In genomic region chr11:75520688-75521087, GRCh38 we compare ENCODE assay signal across 33 cellular contexts. TPM values are rescaled to one million over a fixed set of nuclear protein-coding genes. Genes with fewer than 3 reads are reported as not detected.
A peak's percentile ranks its signal among the peaks of the same experiment; 100 is the strongest.
DNase-seq lines count a peak whose midpoint lies in the region; ATAC-seq, FAIRE-seq and TF ChIP-seq lines count a peak whose summit lies in the region.
"Had no signal": no experiment of that assay in that cellular context is flagged by ENCODE, and none has a peak within 500 bp of the region (broad histone marks: within the 10 kb centered on the region; RNA-seq: fewer than 3 reads in every experiment).

No MANE protein-coding gene starts in this region.

- H3K9ac ChIP-seq in HepG2 (ENCODE audit: insufficient read depth, low read depth, low read length): no peak overlapping the region
- H3K9ac ChIP-seq: SK-N-SH had no signal

- H3K27ac Mint-ChIP-seq in T-helper 17 cell: peak overlapping the region; percentile 65
- H3K27ac Mint-ChIP-seq: activated CD8-positive, alpha-beta memory T cell treated with anti-CD3 and anti-CD28 coated beads, Interleukin-2, amount 10 ng/mL, durations not matched to agents 7 days and 5 days; CD8-positive, alpha-beta T cell; progenitor cell of endocrine pancreas had no signal

- TF ChIP-seq POLR2A in HepG2 (IDR thresholded peaks at IDR 0.05; ENCODE audit: insufficient read depth in 1 of 2, low read depth in 2 of 2, low read length in 2 of 2) (no peak), testis (IDR thresholded peaks at IDR 0.05) (no peak)

- ATAC-seq in T-helper 17 cell (no peak), HepG2 (no peak), sciatic nerve (peak; percentile 27)
- ATAC-seq: activated CD4-positive, CD25-positive, alpha-beta regulatory T cell treated with anti-CD3 and anti-CD28 coated beads, Interleukin-2, amount 50 U/mL, for 24 hours; activated CD8-positive, alpha-beta memory T cell treated with anti-CD3 and anti-CD28 coated beads, Interleukin-2, amount 10 ng/mL, durations not matched to agents 7 days and 5 days; activated T-cell treated with anti-CD3 and anti-CD28 coated beads, Interleukin-2, amount 50 U/mL, for 4 hours; CD8-positive, alpha-beta T cell; stimulated activated naive CD8-positive, alpha-beta T cell treated with anti-CD3 and anti-CD28 coated beads, Interleukin-15, Interleukin-2, amounts not matched to agents 100 U/mL and 50 U/mL, for 24 hours had no signal

- no peak for TF ChIP-seq RAD21 in HepG2 (CRISPR knock-in tag; IDR thresholded peaks at IDR 0.05)

- H3K4me1 Mint-ChIP-seq in T-helper 17 cell: peaks cover 50% of the 10 kb centered on the region

- H3K27ac ChIP-seq in HepG2 (ENCODE audit: extremely low read length, insufficient read depth, low read length) (peak overlapping the region; percentile 26), testis (no peak overlapping the region)
- H3K27ac ChIP-seq: esophagus squamous epithelium, neutrophil, PC-9, uterus had no signal

- H3K36me3 Mint-ChIP-seq in T-helper 17 cell (ENCODE audit: low read depth): no peaks in the 10 kb centered on the region
- H3K36me3 Mint-ChIP-seq: CD8-positive, alpha-beta T cell had no signal

- H3K4me1 ChIP-seq in HepG2 (ENCODE audit: insufficient read depth, low read length) (peaks cover 88% of the 10 kb centered on the region), testis (peaks cover 5% of the 10 kb centered on the region)
- H3K4me1 ChIP-seq: uterus had no signal

- DNase-seq in AG20443 (ENCODE audit: low spot score) (peak; percentile 41), T-helper 17 cell (no peak), HepG2 (ENCODE audit: low spot score) (no peak), sciatic nerve (ENCODE audit: low spot score) (no peak), testis (no peak), GM19239 (ENCODE audit: insufficient read length, low spot score) (no peak), NCI-H128 (lab: John Stamatoyannopoulos, UW; ENCODE audit: unreplicated experiment) (no peak)
- DNase-seq in stimulated activated CD4-positive, alpha-beta T cell treated with anti-CD3 and anti-CD28 coated beads, Interleukin-2, amount 100 ng/mL, for 48 hours: no peak
- DNase-seq: activated CD4-positive, alpha-beta T cell treated with anti-CD3 and anti-CD28 coated beads, Interleukin-2, amount 50 U/mL, for 4 hours; activated CD8-positive, alpha-beta memory T cell treated with anti-CD3 and anti-CD28 coated beads, Interleukin-2, amount 10 ng/mL, durations not matched to agents 7 days and 5 days; activated gamma-delta T cell treated with Interleukin-2 at 50 U/mL for 16 hours; activated T-cell treated with anti-CD3 and anti-CD28 coated beads, Interleukin-2, amount 50 U/mL, for 4 hours; AML-193; CD8-positive, alpha-beta T cell; dermis blood vessel endothelial cell; DMS 273 treated with DMSO at 0.1 percent for 48 hours; esophagus squamous epithelium; mesendoderm; NCI-H146; NCI-H2107; NCI-H345; PC-9; SK-N-SH; stimulated activated naive CD8-positive, alpha-beta T cell treated with anti-CD3 and anti-CD28 coated beads, Interleukin-15, Interleukin-2, amounts not matched to agents 100 U/mL and 50 U/mL, for 24 hours; uterus had no signal

- no peak overlapping the region for H3K4me2 ChIP-seq in HepG2 (ENCODE audit: low read depth, low read length)
- H3K4me2 ChIP-seq: PC-9, SK-N-SH had no signal

- H3K79me2 ChIP-seq in HepG2 (ENCODE audit: insufficient read depth, low read length): peaks cover 82% of the 10 kb centered on the region

- no peaks in the 10 kb centered on the region for H4K20me1 ChIP-seq in HepG2 (ENCODE audit: insufficient read depth, low read length)

- in situ Hi-C loops in HepG2 (cut with HindIII; ENCODE audit: extremely low pct_ligation_motif_present, low pct_unique_long_range_greater_than_20kb): no loop called here

- H3K36me3 ChIP-seq in HepG2 (replicated peaks in 1 of 2; ENCODE audit: control insufficient read depth in 1 of 2, insufficient read depth in 2 of 2, low read length in 2 of 2) (peaks cover 1 to 3% of the 10 kb centered on the region in 2 experiments; a peak in 3 of 5 replicates), testis (ENCODE audit: low read depth, missing control alignments) (no peaks in the 10 kb centered on the region)
- H3K36me3 ChIP-seq: esophagus squamous epithelium, HAP-1, neutrophil, uterus had no signal

- intact Hi-C loops in HepG2 (cut with micrococcal nuclease; ENCODE audit: unreplicated experiment) (no loop called here), sciatic nerve (cut with DNase I) (no loop called here), testis (cut with DNase I; ENCODE audit: low total_unique reads) (no loop called here)

- no peak overlapping the region for H2AFZ ChIP-seq in HepG2 (ENCODE audit: low read length)
- H2AFZ ChIP-seq: PC-9 had no signal

- H3K27me3 ChIP-seq in HepG2 (ENCODE audit: control insufficient read depth in 1 of 2, insufficient read depth in 2 of 2, low read length in 2 of 2) (no peaks in the 10 kb centered on the region), testis (no peaks in the 10 kb centered on the region)
- H3K27me3 ChIP-seq: uterus had no signal

- TF ChIP-seq EP300 in HepG2 (IDR thresholded peaks at IDR 0.05; ENCODE audit: low read depth in 2 of 2, low read length in 2 of 2) (no peak), HepG2 (CRISPR knock-in tag; IDR thresholded peaks at IDR 0.05; ENCODE audit: borderline replicate concordance) (no peak)

- no peak overlapping the region for H3K4me3 Mint-ChIP-seq in T-helper 17 cell
- H3K4me3 Mint-ChIP-seq: activated CD8-positive, alpha-beta memory T cell treated with anti-CD3 and anti-CD28 coated beads, Interleukin-2, amount 10 ng/mL, durations not matched to agents 7 days and 5 days; activated T-cell treated with anti-CD3 and anti-CD28 coated beads, Interleukin-2, amount 50 U/mL, for 4 hours; CD8-positive, alpha-beta T cell had no signal

- no peaks in the 10 kb centered on the region for H3K27me3 Mint-ChIP-seq in T-helper 17 cell

- TF ChIP-seq CTCF in HepG2 (CRISPR knock-in tag; IDR thresholded peaks at IDR 0.05) (no peak), testis (IDR thresholded peaks at IDR 0.05) (no peak)

- CTCF ChIA-PET in HepG2 (lab: Yijun Ruan, JAX; ENCODE audit: low intra/inter-chr PET ratio, low total read pairs): no interaction called here

- H3K9me3 ChIP-seq in T-helper 17 cell (ENCODE audit: control insufficient read depth, low read length, poor library complexity, severe bottlenecking) (no peaks in the 10 kb centered on the region), HepG2 (ENCODE audit: low read length) (no peaks in the 10 kb centered on the region), testis (no peaks in the 10 kb centered on the region)
- H3K9me3 ChIP-seq: esophagus squamous epithelium, HAP-1, neutrophil, SK-N-SH, uterus had no signal

- H3K4me3 ChIP-seq in HepG2 (replicated peaks in 1 of 3; ENCODE audit: insufficient read depth in 1 of 3, low read depth in 2 of 3, low read length in 3 of 3) (no peak overlapping the region), testis (no peak overlapping the region)
- H3K4me3 ChIP-seq: esophagus squamous epithelium, HAP-1, PC-9, uterus had no signal

- no TSS peak for BruUV-seq in HepG2 (replicated peaks; lab: Mats Ljungman, UMichigan)

- POLR2A ChIA-PET in HepG2 (lab: Yijun Ruan, JAX): interaction anchor here (1.3 to 3.4 kb wide), 2 partner anchors 10 to 42 kb away, joined by 3 to 17 read pairs; no protein-coding TSS in a partner anchor

- FAIRE-seq in HepG2 (lab: Jason Lieb, UNC): no peak
- FAIRE-seq in GM19239 (lab: Jason Lieb, UNC): no peak
- FAIRE-seq: A204.1, endometrium, frontal cortex, GM12891 had no signal

- WGBS in HepG2 (ENCODE audit: low lambda C conversion rate): 98% methylated on average over 7 of the region's 7 CpGs
- WGBS in testis, 2 donors: 86 to 96% methylated on average over 2 to 7 of the region's 7 CpGs

RNA-seq across cellular contexts. Expression of gene GDPD5, which starts 5.1 kb away (rescaled TPM):
- total RNA-seq in T-helper 17 cell: 100 to 1,000 TPM in 1 of 2 donors, 10 to 100 TPM in 1; 77.3 to 108 TPM
- total RNA-seq in HepG2 (2016; rRNA removed; fragmentation: Illumina TruSeq; extraction: Trizol): 35.8 and 67.5 TPM in 2 replicates
- 24.1 and 26.9 TPM in 2 replicates for total RNA-seq in HepG2 (2016; cell fraction: cytosol; rRNA removed; fragmentation: Illumina TruSeq; extraction: Trizol; ENCODE audit: low read depth)
- total RNA-seq in HepG2 (2016; cell fraction: insoluble cytoplasmic fraction; rRNA removed; fragmentation: Illumina TruSeq; extraction: Trizol): 31.0 and 63.9 TPM in 2 replicates
- total RNA-seq in HepG2 (2016; cell fraction: membrane; rRNA removed; fragmentation: Illumina TruSeq; extraction: Trizol): 48.4 and 52.8 TPM in 2 replicates
- 82.9 and 86.5 TPM in 2 replicates for total RNA-seq in HepG2 (2016; cell fraction: nucleus; rRNA removed; fragmentation: Illumina TruSeq; extraction: Trizol)
- polyA plus RNA-seq in HepG2 (2011; rRNA removed): 55.0 and 55.2 TPM in 2 replicates
- 19.4 and 33.8 TPM in 2 replicates for polyA plus RNA-seq in HepG2 (2011; cell fraction: cytosol; rRNA removed)
- polyA plus RNA-seq in HepG2 (2011; cell fraction: nucleus; rRNA removed): 229 and 337 TPM in 2 replicates
- 36.3 and 37.7 TPM in 2 replicates for polyA plus RNA-seq in HepG2 (2012)
- 14.1 and 14.2 TPM in 2 replicates for polyA plus RNA-seq in HepG2 (2016; cell fraction: cytosol; fragmentation: Illumina TruSeq; extraction: Trizol; ENCODE audit: low read depth)
- polyA plus RNA-seq in HepG2 (2016; cell fraction: insoluble cytoplasmic fraction; fragmentation: Illumina TruSeq; extraction: Trizol; ENCODE audit: low read depth): 33.8 and 39.1 TPM in 2 replicates
- polyA plus RNA-seq in HepG2 (2016; cell fraction: membrane; fragmentation: Illumina TruSeq; extraction: Trizol; ENCODE audit: low read depth): 33.4 and 35.7 TPM in 2 replicates
- polyA plus RNA-seq in HepG2 (2016; cell fraction: nucleus; fragmentation: Illumina TruSeq; extraction: Trizol; ENCODE audit: insufficient read depth, low read depth): 217 and 242 TPM in 2 replicates
- 39.6 and 88.9 TPM in 2 replicates for polyA minus RNA-seq in HepG2 (2011; rRNA and poly(A)+ RNA removed; ENCODE audit: low replicate concordance)
- polyA minus RNA-seq in HepG2 (2011; cell fraction: cytosol; rRNA and poly(A)+ RNA removed): 23.0 and 24.3 TPM in 2 replicates
- 51.5 and 67.3 TPM in 2 replicates for polyA minus RNA-seq in HepG2 (2011; cell fraction: nucleus; rRNA and poly(A)+ RNA removed)
- total RNA-seq in sciatic nerve: 78.5 TPM
- total RNA-seq in testis: 10 to 100 TPM; 43.3 to 99.5 TPM
- 65.8 TPM for polyA plus RNA-seq in testis (ENCODE audit: insufficient read depth, low read depth, low replicate concordance)

RNA-seq across cellular contexts. Expression of gene SERPINH1, which starts 41.4 kb away (rescaled TPM):
- total RNA-seq in T-helper 17 cell (1 to 10 TPM; 3.5 to 3.6 TPM), HepG2 (2016; rRNA removed; fragmentation: Illumina TruSeq; extraction: Trizol) (31.3 and 83.8 TPM in 2 replicates), sciatic nerve (121 TPM), testis (100 to 1,000 TPM; 122 to 178 TPM)
- 10.9 and 11.9 TPM in 2 replicates for total RNA-seq in HepG2 (2016; cell fraction: cytosol; rRNA removed; fragmentation: Illumina TruSeq; extraction: Trizol; ENCODE audit: low read depth)
- total RNA-seq in HepG2 (2016; cell fraction: insoluble cytoplasmic fraction; rRNA removed; fragmentation: Illumina TruSeq; extraction: Trizol): 27.2 and 84.9 TPM in 2 replicates
- 21.3 and 21.4 TPM in 2 replicates for total RNA-seq in HepG2 (2016; cell fraction: membrane; rRNA removed; fragmentation: Illumina TruSeq; extraction: Trizol)
- 63.4 and 80.5 TPM in 2 replicates for total RNA-seq in HepG2 (2016; cell fraction: nucleus; rRNA removed; fragmentation: Illumina TruSeq; extraction: Trizol)
- polyA plus RNA-seq in HepG2 (2011; rRNA removed) (83.6 and 101 TPM in 2 replicates), testis (ENCODE audit: insufficient read depth, low read depth, low replicate concordance) (92.2 TPM)
- polyA plus RNA-seq in HepG2 (2011; cell fraction: cytosol; rRNA removed): 50.5 and 96.5 TPM in 2 replicates
- polyA plus RNA-seq in HepG2 (2011; cell fraction: nucleus; rRNA removed): 91.5 and 110 TPM in 2 replicates
- 46.1 and 57.3 TPM in 2 replicates for polyA plus RNA-seq in HepG2 (2012)
- 8.9 and 11.1 TPM in 2 replicates for polyA plus RNA-seq in HepG2 (2016; cell fraction: cytosol; fragmentation: Illumina TruSeq; extraction: Trizol; ENCODE audit: low read depth)
- polyA plus RNA-seq in HepG2 (2016; cell fraction: insoluble cytoplasmic fraction; fragmentation: Illumina TruSeq; extraction: Trizol; ENCODE audit: low read depth): 30.8 and 35.3 TPM in 2 replicates
- polyA plus RNA-seq in HepG2 (2016; cell fraction: membrane; fragmentation: Illumina TruSeq; extraction: Trizol; ENCODE audit: low read depth): 15.5 and 16.1 TPM in 2 replicates
- polyA plus RNA-seq in HepG2 (2016; cell fraction: nucleus; fragmentation: Illumina TruSeq; extraction: Trizol; ENCODE audit: insufficient read depth, low read depth): 114 and 127 TPM in 2 replicates
- polyA minus RNA-seq in HepG2 (2011; rRNA and poly(A)+ RNA removed; ENCODE audit: low replicate concordance): 129 and 168 TPM in 2 replicates
- polyA minus RNA-seq in HepG2 (2011; cell fraction: cytosol; rRNA and poly(A)+ RNA removed): 52.3 and 73.2 TPM in 2 replicates
- polyA minus RNA-seq in HepG2 (2011; cell fraction: nucleus; rRNA and poly(A)+ RNA removed): 20.1 and 27.8 TPM in 2 replicates
